1 cellular context compared by ENCODE assay signal in genomic region chr15:73650387-73651126, GRCh38.
TF ChIP-seq lines count a peak whose summit lies in the region.

No MANE protein-coding gene starts in this region.

TF ChIP-seq in endothelial cell of umbilical vein, 7 proteins besides CTCF, POLR2A, EP300 and RAD21 (continued from another document):
- TF ChIP-seq MAX (IDR thresholded peaks at IDR 0.05; ENCODE audit: insufficient read depth, insufficient read length), result no peak
- no peak for TF ChIP-seq MYC (IDR thresholded peaks at IDR 0.05; ENCODE audit: low read depth, low read length)
- no peak for TF ChIP-seq FOS (IDR thresholded peaks at IDR 0.05; ENCODE audit: borderline replicate concordance, insufficient read depth, low read length)
- TF ChIP-seq EZH2 (IDR thresholded peaks at IDR 0.05; ENCODE audit: borderline replicate concordance, low read depth, low read length, severe bottlenecking), result no peak
- TF ChIP-seq POLR2AphosphoS5 (IDR thresholded peaks at IDR 0.05; ENCODE audit: insufficient read depth, low read depth, low read length), result no peak
- no peak for TF ChIP-seq JUN (IDR thresholded peaks at IDR 0.05; ENCODE audit: borderline replicate concordance, insufficient read depth, insufficient read length, low read depth)
